Comparison of ENCODE assay signal across 21 cellular contexts in genomic region chr9:73863924-73864323, GRCh38.
A peak's percentile ranks its signal among the peaks of the same experiment; 100 is the strongest.
DNase-seq lines count a peak whose midpoint lies in the region; ATAC-seq and TF ChIP-seq lines count a peak whose summit lies in the region.
"Had no signal": no experiment of that assay in that cellular context is flagged by ENCODE, and none has a peak within 500 bp of the region (broad histone marks: within the 10 kb centered on the region; RNA-seq: fewer than 3 reads in every experiment).

No MANE protein-coding gene starts in this region.

- ATAC-seq in gastroesophageal sphincter, result no peak
- ATAC-seq: A549, GM23338 had no signal

- no peak overlapping the region for H3K4me3 ChIP-seq in skeletal muscle satellite cell (ENCODE audit: low read length)
- no peak overlapping the region for H3K4me3 ChIP-seq in gastroesophageal sphincter
- H3K4me3 ChIP-seq: A549, GM23338, HAP-1, PC-9 had no signal

- H3K27me3 ChIP-seq in skeletal muscle satellite cell (ENCODE audit: control insufficient read depth, insufficient read depth, low read length), result no peaks in the 10 kb centered on the region
- no peaks in the 10 kb centered on the region for H3K27me3 ChIP-seq in gastroesophageal sphincter

- H3K36me3 ChIP-seq in skeletal muscle satellite cell (ENCODE audit: insufficient read depth, low read length), result no peaks in the 10 kb centered on the region
- no peaks in the 10 kb centered on the region for H3K36me3 ChIP-seq in gastroesophageal sphincter
- H3K36me3 ChIP-seq: HAP-1 had no signal

- no peak for TF ChIP-seq POLR2A in gastroesophageal sphincter (IDR thresholded peaks at IDR 0.05)

- no peak overlapping the region for H3K27ac ChIP-seq in gastroesophageal sphincter
- H3K27ac ChIP-seq: A549, PC-9 had no signal

- TF ChIP-seq EP300 in gastroesophageal sphincter (IDR thresholded peaks at IDR 0.05), result no peak

- peaks cover 33% of the 10 kb centered on the region for H3K4me1 ChIP-seq in skeletal muscle satellite cell (ENCODE audit: control insufficient read depth, insufficient read depth, low read length)
- no peaks in the 10 kb centered on the region for H3K4me1 ChIP-seq in gastroesophageal sphincter
- H3K4me1 ChIP-seq: A549, HAP-1 had no signal

- TF ChIP-seq CTCF in gastroesophageal sphincter (IDR thresholded peaks at IDR 0.05), result no peak

- peak overlapping the region; percentile 9 for H3K4me2 ChIP-seq in skeletal muscle satellite cell (ENCODE audit: low read length)
- H3K4me2 ChIP-seq: A549, GM23338, PC-9 had no signal

- no peaks in the 10 kb centered on the region for H3K9me3 ChIP-seq in skeletal muscle satellite cell (replicated peaks; ENCODE audit: low read length)
- H3K9me3 ChIP-seq in gastroesophageal sphincter, result no peaks in the 10 kb centered on the region
- H3K9me3 ChIP-seq: A549, HAP-1 had no signal

- no peak overlapping the region for H3K9ac ChIP-seq in skeletal muscle satellite cell (ENCODE audit: low read depth, low read length)

- DNase-seq in HT1080 (ENCODE audit: low read depth), result peak; percentile 32
- DNase-seq in amniotic epithelial cell (ENCODE audit: low read depth), result peak; percentile 25
- peak; percentile 11 for DNase-seq in fibroblast of peridontal ligament (ENCODE audit: extremely low read depth)
- no peak for DNase-seq in GDM1 (lab: John Stamatoyannopoulos, UW)
- no peak for DNase-seq in EL
- DNase-seq: CD4-positive, CD25-positive, alpha-beta regulatory T cell; COR-L47; DMS79; KG1; NCI-H1092 treated with DMSO at 0.1 percent for 48 hours; NCI-H1436 treated with DMSO at 0.1 percent for 48 hours; NCI-H2029; NCI-H2227 treated with DMSO at 0.1 percent for 48 hours; NCI-H510A treated with DMSO at 0.1 percent for 48 hours; NCI-H748 treated with DMSO at 0.1 percent for 48 hours; PC-9 had no signal

Comparison
In these comparisons a context has a peak if more than half of its experiments do, and no peak if none do; other contexts are left out.
1. DNase-seq: peak in HT1080 (single experiment), amniotic epithelial cell (single experiment) and fibroblast of peridontal ligament (single experiment); none in GDM1 (single experiment) and EL (single experiment).